9 cellular contexts compared by ENCODE assay signal in genomic region chr18:63578357-63578958, GRCh38. TPM values are rescaled to one million over a fixed set of nuclear protein-coding genes. Genes with fewer than 3 reads are reported as not detected.
DNase-seq lines count a peak whose midpoint lies in the region; ATAC-seq and TF ChIP-seq lines count a peak whose summit lies in the region.
"Had no signal": no experiment of that assay in that cellular context is flagged by ENCODE, and none has a peak within 500 bp of the region (broad histone marks: within the 10 kb centered on the region; RNA-seq: fewer than 3 reads in every experiment).

No MANE protein-coding gene starts in this region.

- WGBS in suprapubic skin, result 30% methylated on average over 5 of the region's 5 CpGs

- H3K79me2 ChIP-seq in KMS-11 (ENCODE audit: insufficient read depth, low read depth), result no peaks in the 10 kb centered on the region

- H2AFZ ChIP-seq in KMS-11 (ENCODE audit: low read depth), result no peak overlapping the region

- H4K20me1 ChIP-seq in KMS-11 (ENCODE audit: insufficient read depth), result no peaks in the 10 kb centered on the region

- H3K4me1 ChIP-seq in KMS-11 (ENCODE audit: low read depth, poor library complexity, severe bottlenecking) (no peaks in the 10 kb centered on the region), suprapubic skin (no peaks in the 10 kb centered on the region)

- TF ChIP-seq POLR2A in suprapubic skin (IDR thresholded peaks at IDR 0.05), result no peak

- no peaks in the 10 kb centered on the region for H3K27me3 ChIP-seq in KMS-11 (ENCODE audit: insufficient read depth, low read depth)
- H3K27me3 ChIP-seq in suprapubic skin, result no peaks in the 10 kb centered on the region

- H3K4me2 ChIP-seq in KMS-11, result no peak overlapping the region

- H3K9me3 ChIP-seq in suprapubic skin, result no peaks in the 10 kb centered on the region

- no peak overlapping the region for H3K9ac ChIP-seq in KMS-11

- peak; percentile 62 for ATAC-seq in GM18867 (IDR thresholded peaks at IDR 0.05; ENCODE audit: unreplicated experiment)
- ATAC-seq in SK-N-SH treated with all-trans-retinoic acid at 6 μM for 48 hours, result peak; percentile 64; the same call in 2 of the 3 replicates
- no peak for ATAC-seq in GM21526 (IDR thresholded peaks at IDR 0.05; ENCODE audit: low FRiP score, unreplicated experiment)

- no peak overlapping the region for H3K27ac ChIP-seq in KMS-11
- H3K27ac ChIP-seq in suprapubic skin, result no peak overlapping the region

- H3K36me3 ChIP-seq in KMS-11 (ENCODE audit: insufficient read depth), result no peaks in the 10 kb centered on the region
- no peaks in the 10 kb centered on the region for H3K36me3 ChIP-seq in suprapubic skin

- peak; percentile 97 for TF ChIP-seq CTCF in KMS-11 (conservative IDR thresholded peaks at IDR 0.05; ENCODE audit: low read depth, low read length)
- TF ChIP-seq CTCF in suprapubic skin (IDR thresholded peaks at IDR 0.05), result peak; percentile 44 to 65

- TF ChIP-seq EP300 in suprapubic skin (IDR thresholded peaks at IDR 0.05), result no peak

- H3K4me3 ChIP-seq in KMS-11 (IDR thresholded peaks at IDR 0.05; ENCODE audit: insufficient read depth, low read depth, low read length) (no peak overlapping the region), suprapubic skin (no peak overlapping the region)

- DNase-seq in COR-L47 (lab: John Stamatoyannopoulos, UW) (peak; percentile 30), globus pallidus (ENCODE audit: low spot score) (peak; percentile 23), suprapubic skin (ENCODE audit: low spot score in 2 of 2) (no peak), GF-D8 (lab: John Stamatoyannopoulos, UW) (no peak)

TF ChIP-seq in SK-N-SH treated with all-trans-retinoic acid at 6 μM for 48 hours, 23 proteins besides CTCF, POLR2A, EP300 and RAD21:
- TF ChIP-seq TSHZ2 (CRISPR knock-in tag; IDR thresholded peaks at IDR 0.05), result no peak
- TF ChIP-seq PATZ1 (CRISPR knock-in tag; IDR thresholded peaks at IDR 0.05; ENCODE audit: borderline replicate concordance), result no peak
- TF ChIP-seq, protein P1, sequence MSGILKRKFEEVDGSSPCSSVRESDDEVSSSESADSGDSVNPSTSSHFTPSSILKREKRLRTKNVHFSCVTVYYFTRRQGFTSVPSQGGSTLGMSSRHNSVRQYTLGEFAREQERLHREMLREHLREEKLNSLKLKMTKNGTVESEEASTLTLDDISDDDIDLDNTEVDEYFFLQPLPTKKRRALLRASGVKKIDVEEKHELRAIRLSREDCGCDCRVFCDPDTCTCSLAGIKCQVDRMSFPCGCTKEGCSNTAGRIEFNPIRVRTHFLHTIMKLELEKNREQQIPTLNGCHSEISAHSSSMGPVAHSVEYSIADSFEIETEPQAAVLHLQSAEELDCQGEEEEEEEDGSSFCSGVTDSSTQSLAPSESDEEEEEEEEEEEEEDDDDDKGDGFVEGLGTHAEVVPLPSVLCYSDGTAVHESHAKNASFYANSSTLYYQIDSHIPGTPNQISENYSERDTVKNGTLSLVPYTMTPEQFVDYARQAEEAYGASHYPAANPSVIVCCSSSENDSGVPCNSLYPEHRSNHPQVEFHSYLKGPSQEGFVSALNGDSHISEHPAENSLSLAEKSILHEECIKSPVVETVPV (CRISPR knock-in tag; IDR thresholded peaks at IDR 0.05), result no peak
- no peak for TF ChIP-seq ZNF565 (CRISPR knock-in tag; conservative IDR thresholded peaks at IDR 0.05; ENCODE audit: low read depth)
- no peak for TF ChIP-seq OSR1 (CRISPR knock-in tag; IDR thresholded peaks at IDR 0.05)
- TF ChIP-seq ZC3H10 (CRISPR knock-in tag; IDR thresholded peaks at IDR 0.05), result no peak
- TF ChIP-seq SNAI2 (CRISPR knock-in tag; IDR thresholded peaks at IDR 0.05), result no peak
- no peak for TF ChIP-seq ZFP30 (CRISPR knock-in tag; IDR thresholded peaks at IDR 0.05)
- no peak for TF ChIP-seq TOX (CRISPR knock-in tag; IDR thresholded peaks at IDR 0.05; ENCODE audit: borderline replicate concordance)
- no peak for TF ChIP-seq ISL1 (CRISPR knock-in tag; IDR thresholded peaks at IDR 0.05)
- TF ChIP-seq, protein P2, sequence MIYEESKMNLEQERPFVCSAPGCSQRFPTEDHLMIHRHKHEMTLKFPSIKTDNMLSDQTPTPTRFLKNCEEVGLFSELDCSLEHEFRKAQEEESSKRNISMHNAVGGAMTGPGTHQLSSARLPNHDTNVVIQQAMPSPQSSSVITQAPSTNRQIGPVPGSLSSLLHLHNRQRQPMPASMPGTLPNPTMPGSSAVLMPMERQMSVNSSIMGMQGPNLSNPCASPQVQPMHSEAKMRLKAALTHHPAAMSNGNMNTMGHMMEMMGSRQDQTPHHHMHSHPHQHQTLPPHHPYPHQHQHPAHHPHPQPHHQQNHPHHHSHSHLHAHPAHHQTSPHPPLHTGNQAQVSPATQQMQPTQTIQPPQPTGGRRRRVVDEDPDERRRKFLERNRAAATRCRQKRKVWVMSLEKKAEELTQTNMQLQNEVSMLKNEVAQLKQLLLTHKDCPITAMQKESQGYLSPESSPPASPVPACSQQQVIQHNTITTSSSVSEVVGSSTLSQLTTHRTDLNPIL (CRISPR knock-in tag; IDR thresholded peaks at IDR 0.05; ENCODE audit: low read depth), result no peak
- no peak for TF ChIP-seq RARB (CRISPR knock-in tag; IDR thresholded peaks at IDR 0.05)
- TF ChIP-seq ARNTL (CRISPR knock-in tag; IDR thresholded peaks at IDR 0.05; ENCODE audit: borderline replicate concordance, low read depth), result no peak
- no peak for TF ChIP-seq CSDC2 (CRISPR knock-in tag; IDR thresholded peaks at IDR 0.05)
TF ChIP-seq in SK-N-SH treated with all-trans-retinoic acid at 6 μM for 48 hours: peak in this region for 0.

RNA-seq across cellular contexts. Expression of gene SERPINB13, which starts 8.7 kb away (rescaled TPM):
- total RNA-seq in suprapubic skin, result 10 to 100 TPM; 10.9 to 21.8 (median 16.8) TPM
- total RNA-seq: T-helper 2 cell treated with Interferon-gamma antibody and Interleukin-4, amounts not matched to agents 100 ng/mL and 5 ng/mL, for 36 hours had no signal

RNA-seq across cellular contexts. Expression of gene SERPINB12, which starts 36.3 kb away (rescaled TPM):
- 10 to 100 TPM; 14.8 to 88.4 (median 79.5) TPM for total RNA-seq in suprapubic skin
- total RNA-seq: T-helper 2 cell treated with Interferon-gamma antibody and Interleukin-4, amounts not matched to agents 100 ng/mL and 5 ng/mL, for 36 hours had no signal

Comparison
In these comparisons a context has a peak if more than half of its experiments do, and no peak if none do; other contexts are left out.
1. DNase-seq: peak in COR-L47 (single experiment) and globus pallidus (single experiment); none in suprapubic skin (0 of 2) and GF-D8 (single experiment).